Comparison of ENCODE assay signal across 11 cellular contexts in genomic region chr17:27551701-27552466, GRCh38.
DNase-seq lines count a peak whose midpoint lies in the region; ATAC-seq and TF ChIP-seq lines count a peak whose summit lies in the region.
"Had no signal": no experiment of that assay in that cellular context is flagged by ENCODE, and none has a peak within 500 bp of the region (broad histone marks: within the 10 kb centered on the region; RNA-seq: fewer than 3 reads in every experiment).

No MANE protein-coding gene starts in this region.

- TF ChIP-seq CTCF in body of pancreas (IDR thresholded peaks at IDR 0.05) = no peak

- H3K27me3 ChIP-seq in HUES6 (ENCODE audit: control insufficient read depth, insufficient read depth, low read length) (no peaks in the 10 kb centered on the region), body of pancreas (no peaks in the 10 kb centered on the region)

- H3K9ac ChIP-seq in HUES6 (ENCODE audit: low read length) = peak overlapping the region; percentile 2

- H3K4me3 ChIP-seq in HUES6 (ENCODE audit: low read depth, low read length) (no peak overlapping the region; the same call in 1 of the 2 replicates), body of pancreas (no peak overlapping the region)

- peak overlapping the region; percentile 9; the same call in 1 of the 2 replicates for H3K27ac ChIP-seq in HUES6 (ENCODE audit: low read depth, low read length)
- peak overlapping the region; percentile 66 to 97 (median 92) for H3K27ac ChIP-seq in body of pancreas

- H3K36me3 ChIP-seq in HUES6 (ENCODE audit: control insufficient read depth, insufficient read depth, low read length) (peaks cover 4% of the 10 kb centered on the region), body of pancreas (replicated peaks in 1 of 2; ENCODE audit: insufficient read depth in 1 of 2, low read depth in 2 of 2) (no peaks in the 10 kb centered on the region)

- in situ Hi-C loops in Caki2 (cut with HindIII; ENCODE audit: low pct_unique_long_range_greater_than_20kb, low sequenced_read_pairs) = loop anchor here (25.0 kb wide), 1 partner anchor 215 kb away; no protein-coding TSS in a partner anchor

- WGBS in body of pancreas, 2 donors = 63 to 65% methylated on average over 16 of the region's 16 CpGs

- DNase-seq in Caki2 (ENCODE audit: low read depth) = peak; percentile 74
- DNase-seq in body of pancreas = peak in 3 of 4 donors; percentile 56 to 61 (median 59)
- DNase-seq in mucosa of gallbladder (ENCODE audit: low spot score) = peak; percentile 74
- no peak for DNase-seq in nucleus accumbens (lab: John Stamatoyannopoulos, UW)
- DNase-seq: activated CD8-positive, alpha-beta memory T cell treated with anti-CD3 and anti-CD28 coated beads, Interleukin-2, amount 50 U/mL, for 48 hours; CD8-positive, alpha-beta memory T cell; KBM-7 had no signal

- no peak for TF ChIP-seq POLR2A in body of pancreas (IDR thresholded peaks at IDR 0.05)

- ATAC-seq in body of pancreas (peak; percentile 54), GM21619 (IDR thresholded peaks at IDR 0.05; ENCODE audit: unreplicated experiment) (no peak), GM18517 (IDR thresholded peaks at IDR 0.05; ENCODE audit: unreplicated experiment) (no peak), HG03159 (IDR thresholded peaks at IDR 0.05; ENCODE audit: unreplicated experiment) (no peak)

- H3K4me1 ChIP-seq in HUES6 (ENCODE audit: control insufficient read depth, insufficient read depth, low read length) (peaks cover 29% of the 10 kb centered on the region; the same call in 1 of the 2 replicates), body of pancreas (peaks cover 83% of the 10 kb centered on the region)

- intact Hi-C loops in body of pancreas (cut with DNase I) = no loop called here

- H3K9me3 ChIP-seq in HUES6 (ENCODE audit: control insufficient read depth, insufficient read depth, low read depth, low read length) (peaks cover 2% of the 10 kb centered on the region), body of pancreas (no peaks in the 10 kb centered on the region)

Comparison
In these comparisons a context has a peak if more than half of its experiments do, and no peak if none do; other contexts are left out.
1. DNase-seq: peak in Caki2 (single experiment), body of pancreas (3 of 4) and mucosa of gallbladder (single experiment); none in nucleus accumbens (0 of 56).